7 cellular contexts compared by ENCODE assay signal in genomic region chr10:114043532-114044250, GRCh38. TPM values are rescaled to one million over a fixed set of nuclear protein-coding genes. Genes with fewer than 3 reads are reported as not detected.
DNase-seq lines count a peak whose midpoint lies in the region; ATAC-seq, FAIRE-seq and TF ChIP-seq lines count a peak whose summit lies in the region.

Gene ADRB1 (plus strand): TSS chr10:114043866. CDS start chr10:114044133, 267 bp downstream.

- peaks cover 17% of the 10 kb centered on the region for H3K4me1 Mint-ChIP-seq in activated T-cell treated with anti-CD3 and anti-CD28 coated beads, Interleukin-2, amount 50 U/mL, for 4 hours (ENCODE audit: low read depth)
- peaks cover 18 to 19% of the 10 kb centered on the region in 2 donors for H3K4me1 Mint-ChIP-seq in natural killer cell

- H3K27ac Mint-ChIP-seq in natural killer cell: peak within 1 kb of the TSS in 1 of 2 donors; percentile 61

- DNase-seq in GM12891 (ENCODE audit: insufficient read length, low spot score) (peak; percentile 75), NCI-H226 (peak; percentile 58), foreskin keratinocyte (peak in 1 of 2 donors; percentile 49), natural killer cell (no peak), uterus (peak; percentile 19 to 27)
- DNase-seq in activated T-cell treated with anti-CD3 and anti-CD28 coated beads, Interleukin-2, amount 50 U/mL, for 4 hours: no peak

- no peaks in the 10 kb centered on the region for H3K9me3 ChIP-seq in uterus

- no peak for FAIRE-seq in GM12891 (lab: Jason Lieb, UNC)

- TF ChIP-seq CTCF in foreskin keratinocyte (conservative IDR thresholded peaks at IDR 0.05) (no peak), natural killer cell (IDR thresholded peaks at IDR 0.05) (no peak), uterus (IDR thresholded peaks at IDR 0.05) (no peak)

- no peaks in the 10 kb centered on the region for H3K36me3 Mint-ChIP-seq in activated T-cell treated with anti-CD3 and anti-CD28 coated beads, Interleukin-2, amount 50 U/mL, for 4 hours (ENCODE audit: insufficient read depth)
- no peaks in the 10 kb centered on the region for H3K36me3 Mint-ChIP-seq in natural killer cell

- no peaks in the 10 kb centered on the region for H3K9me3 Mint-ChIP-seq in activated T-cell treated with anti-CD3 and anti-CD28 coated beads, Interleukin-2, amount 50 U/mL, for 4 hours
- H3K9me3 Mint-ChIP-seq in natural killer cell: no peaks in the 10 kb centered on the region

- H3K4me3 Mint-ChIP-seq in activated T-cell treated with anti-CD3 and anti-CD28 coated beads, Interleukin-2, amount 50 U/mL, for 4 hours: peak within 1 kb of the TSS; percentile 69
- peak within 1 kb of the TSS; percentile 85 for H3K4me3 Mint-ChIP-seq in natural killer cell

- H3K4me3 ChIP-seq in uterus: no peak within 1 kb of the TSS

- intact Hi-C loops in natural killer cell (cut with micrococcal nuclease): no loop called here
- intact Hi-C loops in uterus (cut with DNase I; ENCODE audit: low total_unique reads): no loop called here

- ATAC-seq in HG02798 (IDR thresholded peaks at IDR 0.05; ENCODE audit: poor library complexity, unreplicated experiment): peak; percentile 55
- peak; percentile 58 to 73 for ATAC-seq in activated T-cell treated with anti-CD3 and anti-CD28 coated beads, Interleukin-2, amount 50 U/mL, for 4 hours
- ATAC-seq in foreskin keratinocyte: peak; percentile 74
- peak; percentile 31 to 75 (median 75) for ATAC-seq in natural killer cell

- no peaks in the 10 kb centered on the region for H3K4me1 ChIP-seq in foreskin keratinocyte
- H3K4me1 ChIP-seq in uterus: no peaks in the 10 kb centered on the region

- no peak within 1 kb of the TSS for H3K27ac ChIP-seq in foreskin keratinocyte
- H3K27ac ChIP-seq in uterus: no peak within 1 kb of the TSS

- no peaks in the 10 kb centered on the region for H3K36me3 ChIP-seq in uterus

- peaks cover 60% of the 10 kb centered on the region for H3K27me3 Mint-ChIP-seq in activated T-cell treated with anti-CD3 and anti-CD28 coated beads, Interleukin-2, amount 50 U/mL, for 4 hours (ENCODE audit: low read depth)
- peaks cover 52 to 58% of the 10 kb centered on the region in 2 donors for H3K27me3 Mint-ChIP-seq in natural killer cell (ENCODE audit: low read depth in 2 of 2)

- H3K27me3 ChIP-seq in foreskin keratinocyte (peaks cover 56% of the 10 kb centered on the region), uterus (peaks cover 4 to 8% of the 10 kb centered on the region in 2 donors)

- TF ChIP-seq POLR2A in GM12891 (IDR thresholded peaks at IDR 0.05; ENCODE audit: low read depth, low read length) (peak; percentile 10), uterus (IDR thresholded peaks at IDR 0.05) (peak in 1 of 2 donors; percentile 27)

TF ChIP-seq in GM12891, 5 proteins besides CTCF, POLR2A, EP300 and RAD21:
- no peak for TF ChIP-seq PAX5 (IDR thresholded peaks at IDR 0.05; ENCODE audit: insufficient read depth, low read length, severe bottlenecking)
- TF ChIP-seq POU2F2 (IDR thresholded peaks at IDR 0.05; ENCODE audit: low read depth, low read length): 0 out of 2 replicates have a peak, but pooled peaks have one; percentile 7
- 0 out of 2 replicates have a peak, but pooled peaks have one; percentile 9 for TF ChIP-seq POLR2AphosphoS5 (IDR thresholded peaks at IDR 0.05; ENCODE audit: low read depth, low read length)
- TF ChIP-seq TAF1 (IDR thresholded peaks at IDR 0.05; ENCODE audit: low read depth, low read length): 0 out of 2 replicates have a peak, but pooled peaks have one; percentile 42

RNA-seq across cellular contexts. Expression of gene ADRB1, which starts in this region (rescaled TPM):
- polyA plus RNA-seq in GM12891 (2012; ENCODE audit: low read depth, missing spikeins): 2.6 TPM
- under 1 TPM in 2 of 3 donors, not detected in 1; 0.05 to 0.20 TPM for total RNA-seq in activated T-cell treated with anti-CD3 and anti-CD28 coated beads, Interleukin-2, amount 50 U/mL, for 4 hours
- total RNA-seq in foreskin keratinocyte: 0.41 and 0.53 TPM in 2 replicates
- 0.22 and 0.42 TPM in 2 replicates for polyA plus RNA-seq in foreskin keratinocyte
- 1 to 10 TPM in 2 of 3 donors, under 1 TPM in 1; 0.12 to 2.9 (median 2.1) TPM for total RNA-seq in natural killer cell
- total RNA-seq in uterus: under 1 TPM in 1 of 4 donors, not detected in 3; 0.18 TPM

Comparison
In these comparisons a context has a peak if more than half of its experiments do, and no peak if none do; other contexts are left out.
1. Peak in ATAC-seq in activated T-cell treated with anti-CD3 and anti-CD28 coated beads, Interleukin-2, amount 50 U/mL, for 4 hours; RNA of the gene not detected or under 1 TPM.
2. Peak in ATAC-seq in foreskin keratinocyte; RNA of the gene not detected or under 1 TPM.
3. Peak in DNase-seq in uterus; RNA of the gene not detected or under 1 TPM.
4. DNase-seq: peak in GM12891 (single experiment) and NCI-H226 (single experiment); none in activated T-cell treated with anti-CD3 and anti-CD28 coated beads, Interleukin-2, amount 50 U/mL, for 4 hours (single experiment) and natural killer cell (single experiment).
5. Peak in every context shown above with its lines, with median percentiles within 50 percentile points of each other: ATAC-seq.